Comparison of ENCODE assay signal across 13 cellular contexts in genomic region chr2:111711270-111711669, GRCh38.
DNase-seq lines count a peak whose midpoint lies in the region; ATAC-seq and TF ChIP-seq lines count a peak whose summit lies in the region.
"Had no signal": no experiment of that assay in that cellular context is flagged by ENCODE, and none has a peak within 500 bp of the region (broad histone marks: within the 10 kb centered on the region; RNA-seq: fewer than 3 reads in every experiment).

No MANE protein-coding gene starts in this region.

- H3K27me3 ChIP-seq in DND-41 (ENCODE audit: insufficient read depth, low read length, poor library complexity) = no peaks in the 10 kb centered on the region
- no peaks in the 10 kb centered on the region for H3K27me3 ChIP-seq in GM23338 (ENCODE audit: insufficient read depth)
- no peaks in the 10 kb centered on the region for H3K27me3 ChIP-seq in endodermal cell (ENCODE audit: control insufficient read depth, insufficient read depth, low read length, poor library complexity, severe bottlenecking)
- no peaks in the 10 kb centered on the region for H3K27me3 ChIP-seq in dorsolateral prefrontal cortex

- peaks cover 55% of the 10 kb centered on the region for H3K4me1 ChIP-seq in DND-41 (ENCODE audit: insufficient read depth, low read length)
- H3K4me1 ChIP-seq in GM23338 (ENCODE audit: insufficient read depth) = peaks cover 9% of the 10 kb centered on the region
- no peaks in the 10 kb centered on the region for H3K4me1 ChIP-seq in endodermal cell (ENCODE audit: control insufficient read depth, insufficient read depth, low read length)
- H3K4me1 ChIP-seq: HAP-1 had no signal

- H3K36me3 ChIP-seq in DND-41 (ENCODE audit: insufficient read depth, low read length) = no peaks in the 10 kb centered on the region
- H3K36me3 ChIP-seq in GM23338 (ENCODE audit: insufficient read depth) = no peaks in the 10 kb centered on the region
- no peaks in the 10 kb centered on the region for H3K36me3 ChIP-seq in endodermal cell (ENCODE audit: control insufficient read depth, insufficient read depth, low read length)
- H3K36me3 ChIP-seq: HAP-1 had no signal

- H3K4me1 Mint-ChIP-seq in GM23338 (peaks cover 26% of the 10 kb centered on the region), WTC11 (peaks cover 42% of the 10 kb centered on the region), endodermal cell (peaks cover 1% of the 10 kb centered on the region)
- H3K4me1 Mint-ChIP-seq: B cell; CD4-positive, alpha-beta memory T cell had no signal

- H3K4me3 ChIP-seq in DND-41 (ENCODE audit: low read depth in 1 of 2, low read length in 2 of 2) = no peak overlapping the region
- H3K4me3 ChIP-seq in GM23338 = no peak overlapping the region
- H3K4me3 ChIP-seq in endodermal cell (ENCODE audit: low read length) = no peak overlapping the region
- H3K4me3 ChIP-seq in dorsolateral prefrontal cortex = no peak overlapping the region
- H3K4me3 ChIP-seq: HAP-1 had no signal

- TF ChIP-seq CTCF in DND-41 (IDR thresholded peaks at IDR 0.05; ENCODE audit: borderline replicate concordance, extremely low read depth, low read length, poor library complexity, severe bottlenecking) (no peak), GM23338 (conservative IDR thresholded peaks at IDR 0.05; ENCODE audit: low read depth in 2 of 2) (no peak), WTC11 (IDR thresholded peaks at IDR 0.05) (no peak), endodermal cell (conservative IDR thresholded peaks at IDR 0.05) (no peak), dorsolateral prefrontal cortex (IDR thresholded peaks at IDR 0.05 in 54 of 56, conservative IDR thresholded peaks at IDR 0.05 in 2 of 56; ENCODE audit: low read depth in 1 of 56, partially characterized antibody in 56 of 56) (no peak)

- 0 out of 2 replicates have a peak, but pooled peaks cover 2% of the 10 kb centered on the region for H3F3A ChIP-seq in GM23338 (replicated peaks; ENCODE audit: low read depth)

- intact Hi-C loops in dorsolateral prefrontal cortex (cut with DNase I) = no loop called here

- H3K27ac ChIP-seq in DND-41 (ENCODE audit: low read length) (peak overlapping the region; percentile 75), GM23338 (ENCODE audit: low read depth) (no peak overlapping the region), endodermal cell (ENCODE audit: low read depth, low read length) (no peak overlapping the region), dorsolateral prefrontal cortex (no peak overlapping the region)

- no peak overlapping the region for H3K4me3 Mint-ChIP-seq in GM23338
- no peak overlapping the region for H3K4me3 Mint-ChIP-seq in WTC11
- no peak overlapping the region for H3K4me3 Mint-ChIP-seq in endodermal cell
- H3K4me3 Mint-ChIP-seq: B cell; CD4-positive, alpha-beta memory T cell had no signal

- DNase-seq in DND-41 (no peak), GM23338 (ENCODE audit: low spot score) (no peak), WTC11 (ENCODE audit: low spot score) (no peak), endodermal cell (peak; percentile 42), cerebellar cortex (ENCODE audit: low spot score) (no peak), NCI-H345 (lab: John Stamatoyannopoulos, UW) (no peak), dorsolateral prefrontal cortex (no peak)
- DNase-seq: C1 segment of cervical spinal cord; CD4-positive, alpha-beta memory T cell; DMS79 treated with DMSO at 0.1 percent for 48 hours; GF-D8 had no signal

- CTCF ChIA-PET in WTC11 (lab: Charles Lee) = interaction anchor here (1.3 kb wide), 1 partner anchor 8 kb away, joined by 3 read pairs; no protein-coding TSS in a partner anchor

- H3K79me2 ChIP-seq in DND-41 (ENCODE audit: insufficient read depth, low read length) (no peaks in the 10 kb centered on the region), GM23338 (replicated peaks; ENCODE audit: insufficient read depth) (no peaks in the 10 kb centered on the region)

- H3K9me3 Mint-ChIP-seq in GM23338 (peaks cover 15% of the 10 kb centered on the region), WTC11 (peaks cover 17% of the 10 kb centered on the region), endodermal cell (peaks cover 13% of the 10 kb centered on the region)
- H3K9me3 Mint-ChIP-seq: CD4-positive, alpha-beta memory T cell had no signal

- peaks cover 15% of the 10 kb centered on the region; the same call in 1 of the 3 replicates for H3K36me3 Mint-ChIP-seq in GM23338 (ENCODE audit: low read depth)
- H3K36me3 Mint-ChIP-seq in WTC11 = peaks cover 16% of the 10 kb centered on the region
- no peaks in the 10 kb centered on the region for H3K36me3 Mint-ChIP-seq in endodermal cell (ENCODE audit: low read depth)
- H3K36me3 Mint-ChIP-seq: CD4-positive, alpha-beta memory T cell had no signal

- H3K4me2 ChIP-seq in DND-41 (ENCODE audit: insufficient read depth, low read length) = no peak overlapping the region
- H3K4me2 ChIP-seq in GM23338 = no peak overlapping the region

- no peak overlapping the region for H2AFZ ChIP-seq in DND-41 (ENCODE audit: low read depth, low read length)
- H2AFZ ChIP-seq in GM23338 = no peak overlapping the region

- 82 to 96% methylated on average over 3 to 4 of the region's 4 CpGs for WGBS in endodermal cell (ENCODE audit: insufficient coverage in 1 of 2, insufficient read length in 1 of 2), 2 experiments

- H3K27ac Mint-ChIP-seq in GM23338 (0 out of 2 replicates have a peak overlapping the region, but pooled peaks have one; percentile 53), WTC11 (peak overlapping the region; percentile 92), endodermal cell (no peak overlapping the region)
- H3K27ac Mint-ChIP-seq: B cell; CD4-positive, alpha-beta memory T cell had no signal

- POLR2A ChIA-PET in WTC11 (lab: Charles Lee) = no interaction called here

- ATAC-seq in DND-41 (ENCODE audit: insufficient read depth, low read depth) (no peak), GM23338 (no peak; the same call in 2 of the 3 replicates), WTC11 (no peak; the same call in 1 of the 2 replicates)

- no peaks in the 10 kb centered on the region for H4K20me1 ChIP-seq in DND-41 (ENCODE audit: insufficient read depth, low read length)
- no peaks in the 10 kb centered on the region for H4K20me1 ChIP-seq in GM23338 (replicated peaks; ENCODE audit: insufficient read depth)

- H3K27me3 Mint-ChIP-seq in GM23338 (ENCODE audit: insufficient read depth, low read depth, poor library complexity) (peaks cover 19% of the 10 kb centered on the region), WTC11 (ENCODE audit: low read depth) (peaks cover 13% of the 10 kb centered on the region), endodermal cell (ENCODE audit: insufficient read depth) (peaks cover 3% of the 10 kb centered on the region)
- H3K27me3 Mint-ChIP-seq: B cell; CD4-positive, alpha-beta memory T cell had no signal

- H3K9me3 ChIP-seq in DND-41 (ENCODE audit: insufficient read depth, low read length, severe bottlenecking) (peaks cover 6% of the 10 kb centered on the region), endodermal cell (ENCODE audit: control insufficient read depth, low read length) (no peaks in the 10 kb centered on the region)
- H3K9me3 ChIP-seq: HAP-1 had no signal

- H3K9ac ChIP-seq in DND-41 (ENCODE audit: low read depth, low read length) (no peak overlapping the region), endodermal cell (ENCODE audit: extremely low read depth, low read length, poor library complexity, severe bottlenecking) (no peak overlapping the region)

- H3K9me2 ChIP-seq in GM23338 (ENCODE audit: insufficient read depth) = no peaks in the 10 kb centered on the region

TF ChIP-seq in GM23338, 12 proteins besides CTCF, POLR2A, EP300 and RAD21 (continues in another document):
- TF ChIP-seq NANOG (IDR thresholded peaks at IDR 0.05; ENCODE audit: borderline replicate concordance) (no peak), ZNF114 (CRISPR knock-in tag; IDR thresholded peaks at IDR 0.05) (no peak)

TF ChIP-seq in WTC11, 78 proteins besides CTCF, POLR2A, EP300 and RAD21:
- TF ChIP-seq, protein P1, sequence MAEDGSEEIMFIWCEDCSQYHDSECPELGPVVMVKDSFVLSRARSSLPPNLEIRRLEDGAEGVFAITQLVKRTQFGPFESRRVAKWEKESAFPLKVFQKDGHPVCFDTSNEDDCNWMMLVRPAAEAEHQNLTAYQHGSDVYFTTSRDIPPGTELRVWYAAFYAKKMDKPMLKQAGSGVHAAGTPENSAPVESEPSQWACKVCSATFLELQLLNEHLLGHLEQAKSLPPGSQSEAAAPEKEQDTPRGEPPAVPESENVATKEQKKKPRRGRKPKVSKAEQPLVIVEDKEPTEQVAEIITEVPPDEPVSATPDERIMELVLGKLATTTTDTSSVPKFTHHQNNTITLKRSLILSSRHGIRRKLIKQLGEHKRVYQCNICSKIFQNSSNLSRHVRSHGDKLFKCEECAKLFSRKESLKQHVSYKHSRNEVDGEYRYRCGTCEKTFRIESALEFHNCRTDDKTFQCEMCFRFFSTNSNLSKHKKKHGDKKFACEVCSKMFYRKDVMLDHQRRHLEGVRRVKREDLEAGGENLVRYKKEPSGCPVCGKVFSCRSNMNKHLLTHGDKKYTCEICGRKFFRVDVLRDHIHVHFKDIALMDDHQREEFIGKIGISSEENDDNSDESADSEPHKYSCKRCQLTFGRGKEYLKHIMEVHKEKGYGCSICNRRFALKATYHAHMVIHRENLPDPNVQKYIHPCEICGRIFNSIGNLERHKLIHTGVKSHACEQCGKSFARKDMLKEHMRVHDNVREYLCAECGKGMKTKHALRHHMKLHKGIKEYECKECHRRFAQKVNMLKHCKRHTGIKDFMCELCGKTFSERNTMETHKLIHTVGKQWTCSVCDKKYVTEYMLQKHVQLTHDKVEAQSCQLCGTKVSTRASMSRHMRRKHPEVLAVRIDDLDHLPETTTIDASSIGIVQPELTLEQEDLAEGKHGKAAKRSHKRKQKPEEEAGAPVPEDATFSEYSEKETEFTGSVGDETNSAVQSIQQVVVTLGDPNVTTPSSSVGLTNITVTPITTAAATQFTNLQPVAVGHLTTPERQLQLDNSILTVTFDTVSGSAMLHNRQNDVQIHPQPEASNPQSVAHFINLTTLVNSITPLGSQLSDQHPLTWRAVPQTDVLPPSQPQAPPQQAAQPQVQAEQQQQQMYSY (CRISPR knock-in tag; IDR thresholded peaks at IDR 0.05) = no peak
- TF ChIP-seq USF2 (CRISPR knock-in tag; IDR thresholded peaks at IDR 0.05) = peak; percentile 61
TF ChIP-seq in WTC11: peak in this region for 1.
